16 cellular contexts compared by ENCODE assay signal in genomic region chr6:11729083-11729482, GRCh38. TPM values are rescaled to one million over a fixed set of nuclear protein-coding genes. Genes with fewer than 3 reads are reported as not detected.
A peak's percentile ranks its signal among the peaks of the same experiment; 100 is the strongest.
DNase-seq lines count a peak whose midpoint lies in the region; ATAC-seq, FAIRE-seq and TF ChIP-seq lines count a peak whose summit lies in the region.
"Had no signal": no experiment of that assay in that cellular context is flagged by ENCODE, and none has a peak within 500 bp of the region (broad histone marks: within the 10 kb centered on the region; RNA-seq: fewer than 3 reads in every experiment).

No MANE protein-coding gene starts in this region.

- no peak for TF ChIP-seq CTCF in kidney (IDR thresholded peaks at IDR 0.05; ENCODE audit: borderline replicate concordance, extremely low read depth, insufficient read depth)

- H3K4me3 ChIP-seq in Jurkat, Clone E6-1 (ENCODE audit: low read length) = peak overlapping the region; percentile 5
- no peak overlapping the region for H3K4me3 ChIP-seq in kidney (ENCODE audit: low read length in 2 of 2)
- H3K4me3 ChIP-seq: BLaER1, mucosa of descending colon, pancreas had no signal

- intact Hi-C loops in kidney (cut with DNase I) = no loop called here

- peak overlapping the region; percentile 78 for H3K27ac Mint-ChIP-seq in activated naive CD8-positive, alpha-beta T cell treated with anti-CD3 and anti-CD28 coated beads, Interleukin-2, amount 10 ng/mL, durations not matched to agents 7 days and 5 days

- peak overlapping the region; percentile 76 for H3K4me3 Mint-ChIP-seq in activated naive CD8-positive, alpha-beta T cell treated with anti-CD3 and anti-CD28 coated beads, Interleukin-2, amount 10 ng/mL, durations not matched to agents 7 days and 5 days

- H3K4me1 Mint-ChIP-seq in activated naive CD8-positive, alpha-beta T cell treated with anti-CD3 and anti-CD28 coated beads, Interleukin-2, amount 10 ng/mL, durations not matched to agents 7 days and 5 days = peaks cover 41% of the 10 kb centered on the region

- peaks cover 0 to 12% of the 10 kb centered on the region in 2 donors for H3K4me1 ChIP-seq in kidney (ENCODE audit: control insufficient read depth in 1 of 2, insufficient read depth in 1 of 2, low read depth in 1 of 2, low read length in 2 of 2)

- peak; percentile 85 for DNase-seq in Jurkat, Clone E6-1 (ENCODE audit: low read depth, low spot score)
- peak; percentile 44 to 51 for DNase-seq in activated CD4-positive, alpha-beta T cell treated with anti-CD3 and anti-CD28 coated beads, Interleukin-2, amount 50 U/mL, for 4 hours
- DNase-seq in activated naive CD8-positive, alpha-beta T cell treated with anti-CD3 and anti-CD28 coated beads, Interleukin-2, amount 10 ng/mL, durations not matched to agents 7 days and 5 days = no peak
- DNase-seq in stimulated activated CD4-positive, alpha-beta T cell treated with anti-CD3 and anti-CD28 coated beads, Interleukin-4, amount 100 ng/mL, for 1 hour = peak; percentile 44
- DNase-seq in kidney (no peak), AML-193 (lab: John Stamatoyannopoulos, UW) (no peak), caudate nucleus (lab: John Stamatoyannopoulos, UW) (no peak)
- DNase-seq: H7, mucosa of descending colon, NCI-H524, pancreas, SHP77, T1000 had no signal

- peaks cover 19% of the 10 kb centered on the region for H3K36me3 Mint-ChIP-seq in activated naive CD8-positive, alpha-beta T cell treated with anti-CD3 and anti-CD28 coated beads, Interleukin-2, amount 10 ng/mL, durations not matched to agents 7 days and 5 days

- H3K27ac ChIP-seq in kidney (ENCODE audit: low read depth in 2 of 2, low read length in 2 of 2) (no peak overlapping the region), caudate nucleus (ENCODE audit: low read depth, low read length) (no peak overlapping the region)
- H3K27ac ChIP-seq: BLaER1, pancreas had no signal

- POLR2A ChIA-PET in activated naive CD8-positive, alpha-beta T cell treated with anti-CD3 and anti-CD28 coated beads, Interleukin-2, amount 10 ng/mL, durations not matched to agents 7 days and 5 days (lab: Charles Lee) = interaction anchor here (1.5 kb wide), 1 partner anchor 18 kb away, joined by 9 read pairs; no protein-coding TSS in a partner anchor

- ATAC-seq in activated naive CD8-positive, alpha-beta T cell treated with anti-CD3 and anti-CD28 coated beads, Interleukin-2, amount 10 ng/mL, durations not matched to agents 7 days and 5 days (ENCODE audit: low read depth) = peak; percentile 49
- no peak for ATAC-seq in GM18858 (IDR thresholded peaks at IDR 0.05; ENCODE audit: unreplicated experiment)
- ATAC-seq: pancreas had no signal

- FAIRE-seq in kidney (lab: Jason Lieb, UNC) = no peak
- FAIRE-seq: bronchial epithelial cell, pancreas had no signal

- H3K27me3 Mint-ChIP-seq in activated naive CD8-positive, alpha-beta T cell treated with anti-CD3 and anti-CD28 coated beads, Interleukin-2, amount 10 ng/mL, durations not matched to agents 7 days and 5 days = no peaks in the 10 kb centered on the region

- no peaks in the 10 kb centered on the region for H3K9me3 ChIP-seq in kidney (ENCODE audit: control insufficient read depth in 1 of 2, low read length in 2 of 2)
- H3K9me3 ChIP-seq: BLaER1, mucosa of descending colon, pancreas had no signal

- H3K9me3 Mint-ChIP-seq in activated naive CD8-positive, alpha-beta T cell treated with anti-CD3 and anti-CD28 coated beads, Interleukin-2, amount 10 ng/mL, durations not matched to agents 7 days and 5 days = peaks cover 4% of the 10 kb centered on the region

- no peaks in the 10 kb centered on the region for H3K36me3 ChIP-seq in kidney (ENCODE audit: control insufficient read depth in 1 of 2, insufficient read depth in 2 of 2, low read length in 2 of 2)
- H3K36me3 ChIP-seq: BLaER1, pancreas had no signal

- no peak overlapping the region for H3K9ac ChIP-seq in kidney (ENCODE audit: low read length in 2 of 2)
- H3K9ac ChIP-seq: BLaER1 had no signal

RNA-seq across cellular contexts. Expression of gene ADTRP, which starts 49.5 kb away (rescaled TPM):
- 0.95 TPM for polyA plus RNA-seq in Jurkat, Clone E6-1 (2012; ENCODE audit: insufficient read depth, insufficient read length)
- 1 to 10 TPM; 1.9 to 2.3 TPM for total RNA-seq in activated naive CD8-positive, alpha-beta T cell treated with anti-CD3 and anti-CD28 coated beads, Interleukin-2, amount 10 ng/mL, durations not matched to agents 7 days and 5 days
- 2.7 TPM for total RNA-seq in kidney
- polyA plus RNA-seq in kidney (ENCODE audit: insufficient read depth, low read depth, low replicate concordance) = 5.9 TPM

Comparison
In these comparisons a context has a peak if more than half of its experiments do, and no peak if none do; other contexts are left out.
1. DNase-seq: peak in Jurkat, Clone E6-1 (single experiment), activated CD4-positive, alpha-beta T cell treated with anti-CD3 and anti-CD28 coated beads, Interleukin-2, amount 50 U/mL, for 4 hours (2 of 2) and stimulated activated CD4-positive, alpha-beta T cell treated with anti-CD3 and anti-CD28 coated beads, Interleukin-4, amount 100 ng/mL, for 1 hour (single experiment); none in activated naive CD8-positive, alpha-beta T cell treated with anti-CD3 and anti-CD28 coated beads, Interleukin-2, amount 10 ng/mL, durations not matched to agents 7 days and 5 days (single experiment), kidney (single experiment), AML-193 (0 of 2) and caudate nucleus (0 of 61).